ENCODE assay signal across 21 cellular contexts in the genomic region with DNA sequence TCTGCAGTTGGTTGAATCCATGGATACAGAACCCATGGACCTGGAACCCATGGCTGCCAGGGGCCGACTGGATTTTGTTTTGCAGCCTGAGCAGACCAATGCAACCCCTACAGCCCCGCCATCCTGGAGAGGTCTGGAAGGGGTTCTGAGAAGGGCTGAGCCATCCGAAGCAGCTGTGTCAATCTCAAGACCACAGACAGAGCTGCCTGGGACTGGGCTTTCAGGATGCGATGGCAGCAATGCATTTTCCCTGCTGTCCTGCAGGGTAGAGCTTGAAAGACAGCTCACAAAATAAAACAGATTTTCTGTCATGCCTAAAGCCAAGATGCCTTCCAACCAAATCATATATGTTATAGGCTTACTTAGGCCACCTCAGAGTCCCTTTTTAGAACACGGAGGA.
A peak's percentile ranks its signal among the peaks of the same experiment; 100 is the strongest.
DNase-seq lines count a peak whose midpoint lies in the region; ATAC-seq, FAIRE-seq and TF ChIP-seq lines count a peak whose summit lies in the region.
"Had no signal": no experiment of that assay in that cellular context is flagged by ENCODE, and none has a peak within 500 bp of the region (broad histone marks: within the 10 kb centered on the region; RNA-seq: fewer than 3 reads in every experiment).

No MANE protein-coding gene starts in this region.

- 42% methylated on average over 5 of the region's 5 CpGs for WGBS in A549 (ENCODE audit: missing lambda C conversion rate)
- 91% methylated on average over 5 of the region's 5 CpGs for WGBS in hepatocyte (ENCODE audit: low lambda C conversion rate, missing lambda C conversion rate)

- H3K9me3 ChIP-seq in A549 (peaks cover 17% of the 10 kb centered on the region; the same call in 2 of the 3 replicates), PC-9 (ENCODE audit: insufficient read depth, low read depth) (peaks cover 16% of the 10 kb centered on the region; the same call in 1 of the 2 replicates), hepatocyte (ENCODE audit: low read depth) (peaks cover 5% of the 10 kb centered on the region)

- H3K4me1 ChIP-seq in A549 = peaks cover 9% of the 10 kb centered on the region; the same call in 1 of the 3 replicates
- H3K4me1 ChIP-seq in PC-9 (replicated peaks; ENCODE audit: insufficient read depth) = peaks cover 31% of the 10 kb centered on the region
- H3K4me1 ChIP-seq in hepatocyte (ENCODE audit: insufficient read depth) = peaks cover 31% of the 10 kb centered on the region

- H3F3A ChIP-seq in PC-9 (ENCODE audit: insufficient read depth, low read depth) = peaks cover 4% of the 10 kb centered on the region; the same call in 1 of the 2 replicates

- no peaks in the 10 kb centered on the region for H3K79me2 ChIP-seq in PC-9 (ENCODE audit: low read depth)
- no peaks in the 10 kb centered on the region for H3K79me2 ChIP-seq in hepatocyte

- DNase-seq in A549 (ENCODE audit: low read depth in 1 of 2, low spot score in 1 of 2) (no peak), LHCN-M2 (ENCODE audit: low read depth) (peak; percentile 48), PC-9 (no peak), hepatocyte (ENCODE audit: low spot score) (no peak), SHP77 (lab: John Stamatoyannopoulos, UW) (no peak), H7 (no peak), NCI-H2196 treated with DMSO at 0.1 percent for 48 hours (lab: John Stamatoyannopoulos, UW; ENCODE audit: unreplicated experiment) (no peak), putamen (ENCODE audit: low spot score) (no peak)
- DNase-seq: Calu3; CD4-positive, CD25-positive, alpha-beta regulatory T cell; DND-41; GDM1; NCI-H1092 treated with DMSO at 0.1 percent for 48 hours; NCI-H1930; NCI-H2171 treated with DMSO at 0.1 percent for 48 hours; NCI-H510A had no signal

- BruUV-seq in PC-9 (replicated peaks; lab: Mats Ljungman, UMichigan) = no TSS peak

- H3K4me3 ChIP-seq in A549 = no peak overlapping the region
- 0 out of 2 replicates have a peak overlapping the region, but pooled peaks have one; percentile 22 for H3K4me3 ChIP-seq in PC-9
- no peak overlapping the region for H3K4me3 ChIP-seq in hepatocyte
- H3K4me3 ChIP-seq in H7 (ENCODE audit: insufficient read depth, low read depth, low read length) = no peak overlapping the region

- no peaks in the 10 kb centered on the region for H3K36me3 ChIP-seq in PC-9 (ENCODE audit: low read depth)
- no peaks in the 10 kb centered on the region for H3K36me3 ChIP-seq in hepatocyte (replicated peaks; ENCODE audit: insufficient read depth, low read depth)
- no peaks in the 10 kb centered on the region for H3K36me3 ChIP-seq in H7 (replicated peaks; ENCODE audit: control insufficient read depth, insufficient read depth, low read length)

- ATAC-seq in A549 = no peak
- ATAC-seq: HCT116, SK-N-SH treated with all-trans-retinoic acid at 6 μM for 48 hours had no signal

- POLR2A ChIA-PET in A549 (lab: Yijun Ruan, JAX) = no interaction called here
- POLR2A ChIA-PET in PC-9 (lab: Charles Lee; ENCODE audit: unreplicated experiment) = no interaction called here

- CTCF ChIA-PET in A549 (lab: Yijun Ruan, JAX) = interaction anchor here (0.7 to 1.7 kb wide), 5 partner anchors 11 to 638 kb away, joined by 3 to 6 read pairs (median 3); no protein-coding TSS in a partner anchor
- CTCF ChIA-PET in PC-9 (lab: Charles Lee) = no interaction called here

- TF ChIP-seq CTCF in A549 (IDR thresholded peaks at IDR 0.05) (no peak), PC-9 (conservative IDR thresholded peaks at IDR 0.05) (no peak), hepatocyte (IDR thresholded peaks at IDR 0.05; ENCODE audit: poor library complexity) (no peak)

- 0 out of 3 replicates have a peak overlapping the region, but pooled peaks have one; percentile 1 for H3K4me2 ChIP-seq in A549
- peak overlapping the region; percentile 58 for H3K4me2 ChIP-seq in PC-9
- H3K4me2 ChIP-seq in hepatocyte = peak overlapping the region; percentile 30

- H3K27me3 ChIP-seq in PC-9 (ENCODE audit: insufficient read depth, low read depth) = no peaks in the 10 kb centered on the region
- no peaks in the 10 kb centered on the region for H3K27me3 ChIP-seq in hepatocyte
- no peaks in the 10 kb centered on the region for H3K27me3 ChIP-seq in H7 (ENCODE audit: control insufficient read depth, insufficient read depth, low read length)

- H4K20me1 ChIP-seq in PC-9 (ENCODE audit: insufficient read depth) (no peaks in the 10 kb centered on the region), hepatocyte (ENCODE audit: insufficient read depth, poor library complexity, severe bottlenecking) (no peaks in the 10 kb centered on the region)

- no peak for FAIRE-seq in A549 (lab: Jason Lieb, UNC)
- FAIRE-seq: A204.1, GM12892, GM19239 had no signal

- no peak for TF ChIP-seq EP300 in A549 (IDR thresholded peaks at IDR 0.05)

- intact Hi-C loops in PC-9 (cut with micrococcal nuclease; ENCODE audit: unreplicated experiment) = no loop called here

- H3K27ac ChIP-seq in A549 = peak overlapping the region; percentile 9 to 22; a peak in 3 of 6 replicates
- H3K27ac ChIP-seq in PC-9 = peak overlapping the region; percentile 56
- peak overlapping the region; percentile 80 for H3K27ac ChIP-seq in hepatocyte

- TF ChIP-seq RAD21 in A549 (conservative IDR thresholded peaks at IDR 0.05 in 1 of 2, IDR thresholded peaks at IDR 0.05 in 1 of 2) = no peak

- TF ChIP-seq POLR2A in A549 (IDR thresholded peaks at IDR 0.05; ENCODE audit: low read length) = no peak

- H3K9me2 ChIP-seq in PC-9 (ENCODE audit: insufficient read depth) = no peaks in the 10 kb centered on the region
- H3K9me2 ChIP-seq in hepatocyte (replicated peaks; ENCODE audit: insufficient read depth) = no peaks in the 10 kb centered on the region

- H2AFZ ChIP-seq in PC-9 (no peak overlapping the region), hepatocyte (no peak overlapping the region)

TF ChIP-seq in A549, 52 proteins besides CTCF, POLR2A, EP300 and RAD21:
- TF ChIP-seq HDAC2 (IDR thresholded peaks at IDR 0.05) (no peak), EHF (CRISPR knock-in tag; IDR thresholded peaks at IDR 0.05) (no peak), NFE2L2 (conservative IDR thresholded peaks at IDR 0.05; ENCODE audit: low read length) (no peak), BHLHE40 (IDR thresholded peaks at IDR 0.05; ENCODE audit: low read depth, low read length) (no peak), ESRRA (IDR thresholded peaks at IDR 0.05; ENCODE audit: borderline replicate concordance, low read length) (no peak), FOSL2 (IDR thresholded peaks at IDR 0.05) (no peak), FOSL2 (CRISPR knock-in tag; IDR thresholded peaks at IDR 0.05) (no peak), POLR2AphosphoS2 (conservative IDR thresholded peaks at IDR 0.05; ENCODE audit: low read length) (no peak)
- TF ChIP-seq, protein P1, sequence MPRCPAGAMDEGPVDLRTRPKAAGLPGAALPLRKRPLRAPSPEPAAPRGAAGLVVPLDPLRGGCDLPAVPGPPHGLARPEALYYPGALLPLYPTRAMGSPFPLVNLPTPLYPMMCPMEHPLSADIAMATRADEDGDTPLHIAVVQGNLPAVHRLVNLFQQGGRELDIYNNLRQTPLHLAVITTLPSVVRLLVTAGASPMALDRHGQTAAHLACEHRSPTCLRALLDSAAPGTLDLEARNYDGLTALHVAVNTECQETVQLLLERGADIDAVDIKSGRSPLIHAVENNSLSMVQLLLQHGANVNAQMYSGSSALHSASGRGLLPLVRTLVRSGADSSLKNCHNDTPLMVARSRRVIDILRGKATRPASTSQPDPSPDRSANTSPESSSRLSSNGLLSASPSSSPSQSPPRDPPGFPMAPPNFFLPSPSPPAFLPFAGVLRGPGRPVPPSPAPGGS (IDR thresholded peaks at IDR 0.05) = no peak
- TF ChIP-seq, protein P2, sequence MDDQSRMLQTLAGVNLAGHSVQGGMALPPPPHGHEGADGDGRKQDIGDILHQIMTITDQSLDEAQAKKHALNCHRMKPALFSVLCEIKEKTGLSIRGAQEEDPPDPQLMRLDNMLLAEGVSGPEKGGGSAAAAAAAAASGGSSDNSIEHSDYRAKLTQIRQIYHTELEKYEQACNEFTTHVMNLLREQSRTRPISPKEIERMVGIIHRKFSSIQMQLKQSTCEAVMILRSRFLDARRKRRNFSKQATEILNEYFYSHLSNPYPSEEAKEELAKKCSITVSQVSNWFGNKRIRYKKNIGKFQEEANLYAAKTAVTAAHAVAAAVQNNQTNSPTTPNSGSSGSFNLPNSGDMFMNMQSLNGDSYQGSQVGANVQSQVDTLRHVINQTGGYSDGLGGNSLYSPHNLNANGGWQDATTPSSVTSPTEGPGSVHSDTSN (IDR thresholded peaks at IDR 0.05) = no peak
- TF ChIP-seq, protein P3, sequence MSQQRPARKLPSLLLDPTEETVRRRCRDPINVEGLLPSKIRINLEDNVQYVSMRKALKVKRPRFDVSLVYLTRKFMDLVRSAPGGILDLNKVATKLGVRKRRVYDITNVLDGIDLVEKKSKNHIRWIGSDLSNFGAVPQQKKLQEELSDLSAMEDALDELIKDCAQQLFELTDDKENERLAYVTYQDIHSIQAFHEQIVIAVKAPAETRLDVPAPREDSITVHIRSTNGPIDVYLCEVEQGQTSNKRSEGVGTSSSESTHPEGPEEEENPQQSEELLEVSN (IDR thresholded peaks at IDR 0.05; ENCODE audit: borderline replicate concordance, low read depth) = no peak

Comparison
In these comparisons a context has a peak if more than half of its experiments do, and no peak if none do; other contexts are left out.
1. H3K27ac ChIP-seq: peak in every context shown above with its lines; median percentile 80 in hepatocyte; 56 in PC-9; 16 in A549.
2. H3K4me2 ChIP-seq: peak in every context shown above with its lines; median percentile 58 in PC-9; 30 in hepatocyte; 1 in A549.